9 cellular contexts compared by ENCODE assay signal in the genomic region with DNA sequence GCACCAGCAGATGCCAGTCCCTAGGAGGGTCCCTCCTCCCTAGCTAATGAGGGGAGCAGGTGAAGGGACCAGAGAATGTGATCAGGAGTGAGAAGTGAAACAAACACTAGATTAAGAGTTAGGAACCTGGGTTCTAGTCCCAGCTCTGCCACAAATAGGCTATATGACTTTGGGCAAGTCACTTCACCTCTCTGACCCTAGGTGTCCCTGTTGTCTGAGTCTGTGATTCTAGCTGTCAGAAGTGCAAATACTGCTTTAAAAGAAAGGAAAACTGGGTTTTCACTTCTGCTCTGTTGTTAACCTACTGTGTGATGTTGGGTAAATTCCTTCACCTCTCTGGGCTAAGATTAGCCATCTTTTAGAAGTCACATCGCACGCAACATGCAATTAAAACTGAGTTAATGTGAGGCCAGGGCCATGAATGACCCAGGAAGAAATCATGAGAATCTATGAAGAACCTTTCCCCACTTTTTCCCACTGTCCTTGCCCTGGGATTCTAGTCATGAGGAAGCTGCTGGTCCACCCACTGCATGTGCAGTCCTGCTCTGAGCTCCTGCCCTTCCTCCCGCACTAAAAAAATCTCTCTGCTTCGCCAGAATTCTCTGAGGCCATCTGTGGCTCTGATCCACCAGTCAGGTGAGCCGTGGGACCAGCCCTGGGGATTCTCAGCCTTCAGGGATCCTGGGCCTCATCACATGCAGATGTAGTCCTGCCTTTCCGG.
DNase-seq lines count a peak whose midpoint lies in the region; ATAC-seq and TF ChIP-seq lines count a peak whose summit lies in the region.
"Had no signal": no experiment of that assay in that cellular context is flagged by ENCODE, and none has a peak within 500 bp of the region (broad histone marks: within the 10 kb centered on the region; RNA-seq: fewer than 3 reads in every experiment).

No MANE protein-coding gene starts in this region.

- no peaks in the 10 kb centered on the region for H3K79me2 ChIP-seq in SK-N-SH (ENCODE audit: insufficient read depth)

- DNase-seq in stimulated activated naive CD4-positive, alpha-beta T cell (lab: John Stamatoyannopoulos, UW): peak in 5 of 6 experiments; percentile 1 to 48 (median 20)
- DNase-seq in stimulated activated naive CD4-positive, alpha-beta T cell treated with Interleukin-2 at 50 U/mL for 16 hours (lab: John Stamatoyannopoulos, UW): no peak
- peak; percentile 41 for DNase-seq in SK-N-SH
- DNase-seq in foreskin keratinocyte: no peak
- no peak for DNase-seq in upper lobe of right lung

- H3K9me3 ChIP-seq in SK-N-SH (no peaks in the 10 kb centered on the region), upper lobe of right lung (no peaks in the 10 kb centered on the region)

- H3K27ac ChIP-seq in SK-N-SH (ENCODE audit: low read depth in 2 of 2, low read length in 1 of 2) (peak overlapping the region in 1 of 2 experiments; percentile 14; a peak in 1 of 4 replicates), foreskin keratinocyte (no peak overlapping the region), upper lobe of right lung (no peak overlapping the region)
- H3K27ac ChIP-seq: RWPE1 had no signal

- H3K4me3 ChIP-seq in SK-N-SH (ENCODE audit: low read depth in 2 of 2, low read length in 1 of 2): no peak overlapping the region
- no peak overlapping the region for H3K4me3 ChIP-seq in upper lobe of right lung

- no peak overlapping the region for H2AFZ ChIP-seq in SK-N-SH (ENCODE audit: low read depth)

- TF ChIP-seq EP300 in SK-N-SH (IDR thresholded peaks at IDR 0.05; ENCODE audit: borderline replicate concordance in 1 of 2, low read depth in 1 of 2, low read length in 1 of 2): no peak

- TF ChIP-seq RAD21 in SK-N-SH (IDR thresholded peaks at IDR 0.05; ENCODE audit: low read length): peak; percentile 81

- no peak overlapping the region for H3K9ac ChIP-seq in SK-N-SH

- intact Hi-C loops in upper lobe of right lung (cut with DNase I): no loop called here

- 78% methylated on average over 6 of the region's 6 CpGs for WGBS in SK-N-SH (ENCODE audit: low lambda C conversion rate)

- no peaks in the 10 kb centered on the region for H4K20me1 ChIP-seq in SK-N-SH (ENCODE audit: insufficient read depth)

- POLR2A ChIA-PET in SK-N-SH (lab: Yijun Ruan, JAX): interaction anchor here (1.4 kb wide), 1 partner anchor 8 kb away, joined by 4 read pairs; no protein-coding TSS in a partner anchor

- TF ChIP-seq CTCF in SK-N-SH (IDR thresholded peaks at IDR 0.05) (peak; percentile 58), foreskin keratinocyte (conservative IDR thresholded peaks at IDR 0.05) (peak; percentile 22), upper lobe of right lung (IDR thresholded peaks at IDR 0.05) (peak; percentile 36)

- H3K36me3 ChIP-seq in SK-N-SH (replicated peaks in 1 of 2; ENCODE audit: control insufficient read depth in 1 of 2, insufficient read depth in 2 of 2, low read length in 1 of 2): no peaks in the 10 kb centered on the region
- H3K36me3 ChIP-seq in upper lobe of right lung: no peaks in the 10 kb centered on the region

- H3K27me3 ChIP-seq in SK-N-SH (ENCODE audit: insufficient read depth) (no peaks in the 10 kb centered on the region), foreskin keratinocyte (peaks cover 2% of the 10 kb centered on the region), upper lobe of right lung (no peaks in the 10 kb centered on the region)

- no peaks in the 10 kb centered on the region for H3K9me2 ChIP-seq in SK-N-SH

- CTCF ChIA-PET in SK-N-SH (lab: Yijun Ruan, JAX): interaction anchor here (0.6 to 8.8 kb wide), 45 partner anchors 8 to 948 kb away, joined by 3 to 121 read pairs (median 4); a partner anchor contains a TSS

- ATAC-seq in foreskin keratinocyte (no peak), upper lobe of right lung (no peak), HG02588 (IDR thresholded peaks at IDR 0.05; ENCODE audit: unreplicated experiment) (no peak), HG03521 (IDR thresholded peaks at IDR 0.05; ENCODE audit: unreplicated experiment) (no peak), GM18873 (IDR thresholded peaks at IDR 0.05; ENCODE audit: low FRiP score, unreplicated experiment) (no peak)

- H3F3A ChIP-seq in SK-N-SH (replicated peaks; ENCODE audit: insufficient read depth): no peaks in the 10 kb centered on the region

- H3K4me1 ChIP-seq in SK-N-SH (ENCODE audit: control insufficient read depth in 1 of 2, insufficient read depth in 2 of 2, low read depth in 1 of 2, low read length in 1 of 2): peaks cover 0 to 37% of the 10 kb centered on the region in 2 experiments; a peak in 1 of 4 replicates
- no peaks in the 10 kb centered on the region for H3K4me1 ChIP-seq in foreskin keratinocyte
- peaks cover 6% of the 10 kb centered on the region for H3K4me1 ChIP-seq in upper lobe of right lung

- H3K4me2 ChIP-seq in SK-N-SH: peak overlapping the region; percentile 28; the same call in 1 of the 2 replicates

TF ChIP-seq in SK-N-SH, 30 proteins besides CTCF, POLR2A, EP300 and RAD21:
- TF ChIP-seq TCF12 (IDR thresholded peaks at IDR 0.05) (no peak), JUND (IDR thresholded peaks at IDR 0.05) (no peak), CHD2 (IDR thresholded peaks at IDR 0.05; ENCODE audit: low read length, partially characterized antibody) (no peak), SMC3 (IDR thresholded peaks at IDR 0.05; ENCODE audit: low read depth, low read length) (peak; percentile 45; the same call in 1 of the 2 replicates), MXI1 (IDR thresholded peaks at IDR 0.05; ENCODE audit: low read depth, low read length) (no peak), RFX5 (IDR thresholded peaks at IDR 0.05; ENCODE audit: low read length) (no peak)

Comparison
In these comparisons a context has a peak if more than half of its experiments do, and no peak if none do; other contexts are left out.
1. DNase-seq: peak in stimulated activated naive CD4-positive, alpha-beta T cell (5 of 6) and SK-N-SH (single experiment); none in stimulated activated naive CD4-positive, alpha-beta T cell treated with Interleukin-2 at 50 U/mL for 16 hours (single experiment), foreskin keratinocyte (0 of 2) and upper lobe of right lung (single experiment).
2. Peak in every context shown above with its lines, with median percentiles within 50 percentile points of each other: CTCF ChIP-seq.